Comparison of ENCODE assay signal across 1 cellular context in the genomic region with DNA sequence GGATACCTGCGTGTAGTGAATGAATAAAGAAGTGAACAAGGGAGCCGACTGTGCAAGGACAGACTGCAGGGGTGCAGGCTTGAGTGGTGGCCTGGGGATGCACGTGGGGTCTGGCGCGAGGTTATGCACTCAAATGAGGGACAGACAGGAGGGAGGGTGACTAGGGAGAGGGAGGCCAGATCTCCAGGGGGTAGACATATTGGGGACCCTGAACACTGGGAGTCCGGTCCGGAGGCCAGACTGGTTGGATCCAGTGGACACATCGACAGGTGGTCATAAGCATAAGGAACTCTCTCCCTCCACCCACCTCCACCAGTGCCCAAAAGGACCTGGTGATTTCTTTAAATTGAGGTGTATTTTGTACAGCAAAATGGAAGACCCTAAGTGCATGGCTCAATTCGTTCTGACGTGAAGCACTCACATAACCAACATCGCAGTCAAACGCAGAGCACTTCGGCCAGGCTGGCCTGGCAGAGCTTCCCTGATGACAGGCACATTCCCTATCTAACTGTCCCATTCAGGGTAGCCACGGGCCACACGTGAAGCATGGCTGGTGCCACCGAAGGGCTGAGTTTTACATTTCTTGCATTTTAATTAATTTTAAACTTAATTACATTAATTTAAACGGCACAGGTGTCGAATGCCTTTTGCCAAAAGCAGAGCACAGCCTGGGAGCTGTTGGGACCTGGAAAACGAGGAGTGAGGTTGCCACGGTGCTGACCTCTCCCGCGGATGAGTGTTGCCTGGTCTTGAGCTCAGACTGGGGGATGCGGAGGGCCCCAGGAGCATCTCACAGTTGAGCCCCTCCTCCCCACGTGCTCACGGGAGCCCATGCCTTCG.
TF ChIP-seq lines count a peak whose summit lies in the region.

No MANE protein-coding gene starts in this region.

TF ChIP-seq in GM23338, 12 proteins besides CTCF, POLR2A, EP300 and RAD21:
- TF ChIP-seq, protein P1, sequence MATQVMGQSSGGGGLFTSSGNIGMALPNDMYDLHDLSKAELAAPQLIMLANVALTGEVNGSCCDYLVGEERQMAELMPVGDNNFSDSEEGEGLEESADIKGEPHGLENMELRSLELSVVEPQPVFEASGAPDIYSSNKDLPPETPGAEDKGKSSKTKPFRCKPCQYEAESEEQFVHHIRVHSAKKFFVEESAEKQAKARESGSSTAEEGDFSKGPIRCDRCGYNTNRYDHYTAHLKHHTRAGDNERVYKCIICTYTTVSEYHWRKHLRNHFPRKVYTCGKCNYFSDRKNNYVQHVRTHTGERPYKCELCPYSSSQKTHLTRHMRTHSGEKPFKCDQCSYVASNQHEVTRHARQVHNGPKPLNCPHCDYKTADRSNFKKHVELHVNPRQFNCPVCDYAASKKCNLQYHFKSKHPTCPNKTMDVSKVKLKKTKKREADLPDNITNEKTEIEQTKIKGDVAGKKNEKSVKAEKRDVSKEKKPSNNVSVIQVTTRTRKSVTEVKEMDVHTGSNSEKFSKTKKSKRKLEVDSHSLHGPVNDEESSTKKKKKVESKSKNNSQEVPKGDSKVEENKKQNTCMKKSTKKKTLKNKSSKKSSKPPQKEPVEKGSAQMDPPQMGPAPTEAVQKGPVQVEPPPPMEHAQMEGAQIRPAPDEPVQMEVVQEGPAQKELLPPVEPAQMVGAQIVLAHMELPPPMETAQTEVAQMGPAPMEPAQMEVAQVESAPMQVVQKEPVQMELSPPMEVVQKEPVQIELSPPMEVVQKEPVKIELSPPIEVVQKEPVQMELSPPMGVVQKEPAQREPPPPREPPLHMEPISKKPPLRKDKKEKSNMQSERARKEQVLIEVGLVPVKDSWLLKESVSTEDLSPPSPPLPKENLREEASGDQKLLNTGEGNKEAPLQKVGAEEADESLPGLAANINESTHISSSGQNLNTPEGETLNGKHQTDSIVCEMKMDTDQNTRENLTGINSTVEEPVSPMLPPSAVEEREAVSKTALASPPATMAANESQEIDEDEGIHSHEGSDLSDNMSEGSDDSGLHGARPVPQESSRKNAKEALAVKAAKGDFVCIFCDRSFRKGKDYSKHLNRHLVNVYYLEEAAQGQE (IDR thresholded peaks at IDR 0.05; ENCODE audit: unreplicated experiment): no peak
- TF ChIP-seq CREB1 (CRISPR knock-in tag; IDR thresholded peaks at IDR 0.05; ENCODE audit: low read depth) (no peak), ZNF114 (CRISPR knock-in tag; IDR thresholded peaks at IDR 0.05) (no peak), STAT1 (IDR thresholded peaks at IDR 0.05; ENCODE audit: unreplicated experiment) (no peak), ZNF331 (CRISPR knock-in tag; IDR thresholded peaks at IDR 0.05; ENCODE audit: low read depth) (no peak)
TF ChIP-seq in GM23338: peak in this region for 0.
